ENCODE assay signal across 8 cellular contexts in the genomic region with DNA sequence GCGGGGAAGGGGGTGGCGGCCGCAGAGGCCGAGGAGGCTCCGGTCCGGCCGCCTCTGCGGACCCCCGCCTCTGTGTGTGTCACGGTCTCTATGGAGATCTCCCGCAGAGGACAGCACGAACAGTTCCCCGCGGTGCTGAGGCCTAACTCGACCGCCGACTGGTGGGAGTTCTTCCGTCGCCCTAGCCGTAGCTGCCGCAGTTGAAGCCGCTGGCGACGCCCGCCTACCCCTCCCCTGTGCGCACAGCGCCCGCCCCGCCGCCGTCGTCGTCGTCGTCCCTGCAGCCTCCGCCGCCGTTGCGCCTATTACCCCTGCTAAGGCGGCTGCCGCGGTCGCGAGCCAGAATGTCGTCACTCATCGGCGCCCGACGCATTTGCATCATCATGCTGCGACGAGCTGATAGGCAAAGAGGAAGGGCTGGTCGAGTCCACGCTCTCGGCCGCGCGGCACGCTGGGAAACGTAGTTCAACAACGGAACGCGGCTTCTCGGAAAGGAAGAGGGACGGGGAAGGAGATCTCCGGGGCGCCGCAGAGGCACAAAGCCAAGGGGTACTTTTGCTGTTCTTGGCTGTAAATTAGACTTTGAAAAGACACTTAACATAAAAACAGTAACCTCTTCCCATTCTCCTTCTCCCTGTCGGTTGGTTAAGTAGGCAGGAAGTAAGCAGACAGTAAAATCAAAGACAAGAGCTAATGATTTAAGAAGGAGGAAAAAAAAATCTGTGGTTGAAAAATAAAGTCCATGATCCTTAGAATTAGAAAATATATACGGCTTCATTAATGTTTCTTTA. TPM values are rescaled to one million over a fixed set of nuclear protein-coding genes. Genes with fewer than 3 reads are reported as not detected.
DNase-seq lines count a peak whose midpoint lies in the region; ATAC-seq and TF ChIP-seq lines count a peak whose summit lies in the region.

A gene (minus strand): TSS at position 346 of the 791 bp plus-strand sequence. CDS start 538 bp downstream, outside the sequence.

- H3K36me3 Mint-ChIP-seq in activated naive CD4-positive, alpha-beta T cell treated with anti-CD3 and anti-CD28 coated beads, Interleukin-2, amount 50 U/mL, for 24 hours, result peaks cover 16% of the 10 kb centered on the region

- TF ChIP-seq CTCF in GM06990 (IDR thresholded peaks at IDR 0.05; ENCODE audit: insufficient read depth, low read length, poor library complexity, severe bottlenecking), result no peak
- no peak for TF ChIP-seq CTCF in suprapubic skin (IDR thresholded peaks at IDR 0.05)

- no peaks in the 10 kb centered on the region; the same call in 1 of the 2 replicates for H3K36me3 ChIP-seq in GM06990 (ENCODE audit: control insufficient read depth, insufficient read depth, low read length)
- no peaks in the 10 kb centered on the region for H3K36me3 ChIP-seq in suprapubic skin

- H3K4me3 Mint-ChIP-seq in activated naive CD4-positive, alpha-beta T cell treated with anti-CD3 and anti-CD28 coated beads, Interleukin-2, amount 50 U/mL, for 24 hours, result peak within 1 kb of the TSS; percentile 97

- H3K27ac Mint-ChIP-seq in activated naive CD4-positive, alpha-beta T cell treated with anti-CD3 and anti-CD28 coated beads, Interleukin-2, amount 50 U/mL, for 24 hours, result peak within 1 kb of the TSS; percentile 98

- H3K27me3 Mint-ChIP-seq in activated naive CD4-positive, alpha-beta T cell treated with anti-CD3 and anti-CD28 coated beads, Interleukin-2, amount 50 U/mL, for 24 hours, result no peaks in the 10 kb centered on the region

- peaks cover 38% of the 10 kb centered on the region for H3K4me1 ChIP-seq in suprapubic skin

- no peaks in the 10 kb centered on the region for H3K9me3 Mint-ChIP-seq in activated naive CD4-positive, alpha-beta T cell treated with anti-CD3 and anti-CD28 coated beads, Interleukin-2, amount 50 U/mL, for 24 hours

- peak; percentile 42 for TF ChIP-seq EP300 in suprapubic skin (IDR thresholded peaks at IDR 0.05)

- H3K27ac ChIP-seq in suprapubic skin, result peak within 1 kb of the TSS; percentile 97

- DNase-seq in GM06990 (ENCODE audit: extremely low read depth, insufficient read length) (peak; percentile 100), NCI-H1092 (lab: John Stamatoyannopoulos, UW) (peak; percentile 95), globus pallidus (ENCODE audit: low spot score) (peak; percentile 98), nucleus accumbens (lab: John Stamatoyannopoulos, UW) (peak; percentile 67 to 100 (median 98)), suprapubic skin (ENCODE audit: low spot score in 2 of 2) (peak; percentile 99)

- no peaks in the 10 kb centered on the region for H3K27me3 ChIP-seq in GM06990 (replicated peaks; ENCODE audit: control insufficient read depth, insufficient read depth, low read length)
- no peaks in the 10 kb centered on the region for H3K27me3 ChIP-seq in suprapubic skin

- peaks cover 39% of the 10 kb centered on the region for H3K4me1 Mint-ChIP-seq in activated naive CD4-positive, alpha-beta T cell treated with anti-CD3 and anti-CD28 coated beads, Interleukin-2, amount 50 U/mL, for 24 hours

- peak; percentile 67 for ATAC-seq in HG02588 (IDR thresholded peaks at IDR 0.05; ENCODE audit: unreplicated experiment)
- ATAC-seq in SK-N-SH treated with all-trans-retinoic acid at 6 μM for 48 hours, result peak; percentile 76

- TF ChIP-seq POLR2A in suprapubic skin (IDR thresholded peaks at IDR 0.05), result peak; percentile 41 to 87

- WGBS in suprapubic skin, result under 1% methylated on average over 24 of the region's 69 CpGs

- H3K9me3 ChIP-seq in suprapubic skin, result no peaks in the 10 kb centered on the region

- H3K4me3 ChIP-seq in GM06990 (replicated peaks; ENCODE audit: low read depth, low read length) (peak within 1 kb of the TSS; percentile 96), suprapubic skin (peak within 1 kb of the TSS; percentile 61)

TF ChIP-seq in SK-N-SH treated with all-trans-retinoic acid at 6 μM for 48 hours, 23 proteins besides CTCF, POLR2A, EP300 and RAD21:
- TF ChIP-seq, protein P1, sequence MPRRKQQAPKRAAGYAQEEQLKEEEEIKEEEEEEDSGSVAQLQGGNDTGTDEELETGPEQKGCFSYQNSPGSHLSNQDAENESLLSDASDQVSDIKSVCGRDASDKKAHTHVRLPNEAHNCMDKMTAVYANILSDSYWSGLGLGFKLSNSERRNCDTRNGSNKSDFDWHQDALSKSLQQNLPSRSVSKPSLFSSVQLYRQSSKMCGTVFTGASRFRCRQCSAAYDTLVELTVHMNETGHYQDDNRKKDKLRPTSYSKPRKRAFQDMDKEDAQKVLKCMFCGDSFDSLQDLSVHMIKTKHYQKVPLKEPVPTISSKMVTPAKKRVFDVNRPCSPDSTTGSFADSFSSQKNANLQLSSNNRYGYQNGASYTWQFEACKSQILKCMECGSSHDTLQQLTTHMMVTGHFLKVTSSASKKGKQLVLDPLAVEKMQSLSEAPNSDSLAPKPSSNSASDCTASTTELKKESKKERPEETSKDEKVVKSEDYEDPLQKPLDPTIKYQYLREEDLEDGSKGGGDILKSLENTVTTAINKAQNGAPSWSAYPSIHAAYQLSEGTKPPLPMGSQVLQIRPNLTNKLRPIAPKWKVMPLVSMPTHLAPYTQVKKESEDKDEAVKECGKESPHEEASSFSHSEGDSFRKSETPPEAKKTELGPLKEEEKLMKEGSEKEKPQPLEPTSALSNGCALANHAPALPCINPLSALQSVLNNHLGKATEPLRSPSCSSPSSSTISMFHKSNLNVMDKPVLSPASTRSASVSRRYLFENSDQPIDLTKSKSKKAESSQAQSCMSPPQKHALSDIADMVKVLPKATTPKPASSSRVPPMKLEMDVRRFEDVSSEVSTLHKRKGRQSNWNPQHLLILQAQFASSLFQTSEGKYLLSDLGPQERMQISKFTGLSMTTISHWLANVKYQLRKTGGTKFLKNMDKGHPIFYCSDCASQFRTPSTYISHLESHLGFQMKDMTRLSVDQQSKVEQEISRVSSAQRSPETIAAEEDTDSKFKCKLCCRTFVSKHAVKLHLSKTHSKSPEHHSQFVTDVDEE (CRISPR knock-in tag; IDR thresholded peaks at IDR 0.05), result 0 out of 2 replicates have a peak, but pooled peaks have one; percentile 14
- no peak for TF ChIP-seq BACH2 (CRISPR knock-in tag; IDR thresholded peaks at IDR 0.05; ENCODE audit: borderline replicate concordance)
- TF ChIP-seq, protein P2, sequence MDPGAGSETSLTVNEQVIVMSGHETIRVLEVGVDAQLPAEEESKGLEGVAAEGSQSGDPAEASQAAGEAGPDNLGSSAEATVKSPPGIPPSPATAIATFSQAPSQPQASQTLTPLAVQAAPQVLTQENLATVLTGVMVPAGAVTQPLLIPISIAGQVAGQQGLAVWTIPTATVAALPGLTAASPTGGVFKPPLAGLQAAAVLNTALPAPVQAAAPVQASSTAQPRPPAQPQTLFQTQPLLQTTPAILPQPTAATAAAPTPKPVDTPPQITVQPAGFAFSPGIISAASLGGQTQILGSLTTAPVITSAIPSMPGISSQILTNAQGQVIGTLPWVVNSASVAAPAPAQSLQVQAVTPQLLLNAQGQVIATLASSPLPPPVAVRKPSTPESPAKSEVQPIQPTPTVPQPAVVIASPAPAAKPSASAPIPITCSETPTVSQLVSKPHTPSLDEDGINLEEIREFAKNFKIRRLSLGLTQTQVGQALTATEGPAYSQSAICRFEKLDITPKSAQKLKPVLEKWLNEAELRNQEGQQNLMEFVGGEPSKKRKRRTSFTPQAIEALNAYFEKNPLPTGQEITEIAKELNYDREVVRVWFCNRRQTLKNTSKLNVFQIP (CRISPR knock-in tag; IDR thresholded peaks at IDR 0.05; ENCODE audit: borderline replicate concordance, low read depth), result no peak
- TF ChIP-seq, protein P3, sequence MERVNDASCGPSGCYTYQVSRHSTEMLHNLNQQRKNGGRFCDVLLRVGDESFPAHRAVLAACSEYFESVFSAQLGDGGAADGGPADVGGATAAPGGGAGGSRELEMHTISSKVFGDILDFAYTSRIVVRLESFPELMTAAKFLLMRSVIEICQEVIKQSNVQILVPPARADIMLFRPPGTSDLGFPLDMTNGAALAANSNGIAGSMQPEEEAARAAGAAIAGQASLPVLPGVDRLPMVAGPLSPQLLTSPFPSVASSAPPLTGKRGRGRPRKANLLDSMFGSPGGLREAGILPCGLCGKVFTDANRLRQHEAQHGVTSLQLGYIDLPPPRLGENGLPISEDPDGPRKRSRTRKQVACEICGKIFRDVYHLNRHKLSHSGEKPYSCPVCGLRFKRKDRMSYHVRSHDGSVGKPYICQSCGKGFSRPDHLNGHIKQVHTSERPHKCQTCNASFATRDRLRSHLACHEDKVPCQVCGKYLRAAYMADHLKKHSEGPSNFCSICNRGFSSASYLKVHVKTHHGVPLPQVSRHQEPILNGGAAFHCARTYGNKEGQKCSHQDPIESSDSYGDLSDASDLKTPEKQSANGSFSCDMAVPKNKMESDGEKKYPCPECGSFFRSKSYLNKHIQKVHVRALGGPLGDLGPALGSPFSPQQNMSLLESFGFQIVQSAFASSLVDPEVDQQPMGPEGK (CRISPR knock-in tag; IDR thresholded peaks at IDR 0.05; ENCODE audit: borderline replicate concordance), result no peak

RNA-seq across cellular contexts. Expression of the gene that starts here (rescaled TPM):
- 10 to 100 TPM; 38.6 to 46.0 (median 42.5) TPM for total RNA-seq in suprapubic skin

Comparison
In these comparisons a context has a peak if more than half of its experiments do, and no peak if none do; other contexts are left out.
1. Peak in every context shown above with its lines: DNase-seq, ATAC-seq, H3K4me3 ChIP-seq and H3K27ac ChIP-seq.